ENCODE assay signal across 1 cellular context in the genomic region with DNA sequence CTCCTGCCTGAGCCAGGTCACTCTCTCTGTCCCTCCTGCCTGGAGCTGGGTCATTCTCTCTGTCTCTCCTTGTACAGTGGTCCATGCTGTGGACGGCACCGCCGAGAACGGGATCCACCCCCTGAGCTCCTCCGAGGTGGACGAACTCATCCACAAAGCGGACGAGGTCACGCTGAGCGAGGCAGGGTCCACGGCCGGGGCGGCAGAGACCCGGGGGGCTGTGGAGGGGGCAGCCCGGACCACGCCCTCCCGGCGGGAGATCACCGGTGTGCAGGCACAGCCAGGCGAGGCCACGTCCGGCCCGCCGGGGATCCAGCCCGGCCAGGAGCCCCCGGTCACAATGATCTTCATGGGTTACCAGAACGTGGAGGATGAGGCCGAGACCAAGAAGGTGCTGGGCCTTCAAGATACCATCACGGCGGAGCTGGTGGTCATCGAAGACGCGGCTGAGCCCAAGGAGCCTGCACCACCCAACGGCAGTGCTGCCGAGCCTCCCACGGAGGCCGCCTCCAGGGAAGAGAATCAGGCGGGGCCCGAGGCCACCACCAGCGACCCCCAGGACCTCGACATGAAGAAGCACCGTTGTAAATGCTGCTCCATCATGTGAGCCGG.
A peak's percentile ranks its signal among the peaks of the same experiment; 100 is the strongest.
TF ChIP-seq lines count a peak whose summit lies in the region.

No MANE protein-coding gene starts in this region.

TF ChIP-seq in K562, 482 proteins besides CTCF, POLR2A, EP300 and RAD21:
- TF ChIP-seq STAT5A (IDR thresholded peaks at IDR 0.05; ENCODE audit: borderline replicate concordance, low read length) (no peak), ZNF431 (CRISPR knock-in tag; IDR thresholded peaks at IDR 0.05) (peak; percentile 42; the same call in 1 of the 2 replicates), ZBTB7A (IDR thresholded peaks at IDR 0.05; ENCODE audit: borderline replicate concordance, control insufficient read depth, low read depth, low read length) (0 out of 2 replicates have a peak, but pooled peaks have one; percentile 15)
TF ChIP-seq in K562: peak in this region for 2.
